11 cellular contexts compared by ENCODE assay signal in the genomic region with DNA sequence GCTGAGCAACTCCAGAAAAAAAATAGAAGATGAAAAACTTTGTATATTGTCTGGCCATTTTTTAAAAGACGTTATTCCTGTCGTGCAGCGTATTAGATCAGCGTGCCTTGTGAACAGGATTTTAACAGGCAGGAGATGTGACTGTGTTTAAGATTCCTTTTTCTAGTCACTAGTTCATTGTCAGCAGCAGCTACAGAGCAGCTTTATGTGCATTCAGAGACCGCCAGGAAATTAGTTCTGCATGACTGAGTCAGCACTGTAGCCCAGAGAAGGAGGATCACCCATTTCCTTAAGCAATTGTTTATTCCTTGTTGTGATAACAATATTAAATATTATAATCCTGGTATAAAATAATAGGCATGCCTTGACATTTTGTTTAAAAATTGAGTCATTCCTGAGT.
DNase-seq lines count a peak whose midpoint lies in the region; ATAC-seq and TF ChIP-seq lines count a peak whose summit lies in the region.
"Had no signal": no experiment of that assay in that cellular context is flagged by ENCODE, and none has a peak within 500 bp of the region (broad histone marks: within the 10 kb centered on the region; RNA-seq: fewer than 3 reads in every experiment).

No MANE protein-coding gene starts in this region.

- H3K27me3 Mint-ChIP-seq in activated T-helper 1 cell treated with anti-CD3 and anti-CD28 coated beads, Interleukin-12 subunit alpha, Interleukin-12 subunit beta, Interleukin-2, Interleukin-4 antibody, amounts not matched to agents 30 ng/mL and 10 ng/mL and 1 ng/mL, durations not matched to agents 14 hours and 24 hours and 36 hours (ENCODE audit: insufficient read depth), result no peaks in the 10 kb centered on the region

- H3K4me3 ChIP-seq in WERI-Rb-1 (ENCODE audit: low read depth, low read length) (peak overlapping the region; percentile 30), mesodermal cell (ENCODE audit: extremely low read depth, insufficient read depth, low read length, poor library complexity, severe bottlenecking) (no peak overlapping the region)

- no peak overlapping the region for H3K27ac Mint-ChIP-seq in activated T-helper 1 cell treated with anti-CD3 and anti-CD28 coated beads, Interleukin-12 subunit alpha, Interleukin-12 subunit beta, Interleukin-2, Interleukin-4 antibody, amounts not matched to agents 30 ng/mL and 10 ng/mL and 1 ng/mL, durations not matched to agents 14 hours and 24 hours and 36 hours

- H3K27me3 ChIP-seq in WERI-Rb-1 (ENCODE audit: insufficient read depth, low read depth, severe bottlenecking), result no peaks in the 10 kb centered on the region

- H3K4me1 ChIP-seq in mesodermal cell (ENCODE audit: control insufficient read depth, insufficient read depth, low read length, poor library complexity, severe bottlenecking), result no peaks in the 10 kb centered on the region
- H3K4me1 ChIP-seq: parathyroid adenoma had no signal

- TF ChIP-seq CTCF in WERI-Rb-1 (IDR thresholded peaks at IDR 0.05; ENCODE audit: low read depth, low read length), result no peak

- H3K9me3 ChIP-seq in WERI-Rb-1 (ENCODE audit: severe bottlenecking) (no peaks in the 10 kb centered on the region), mesodermal cell (ENCODE audit: control insufficient read depth, low read length) (no peaks in the 10 kb centered on the region)

- intact Hi-C loops in activated T-helper 1 cell treated with anti-CD3 and anti-CD28 coated beads, Interleukin-12 subunit alpha, Interleukin-12 subunit beta, Interleukin-2, Interleukin-4 antibody, amounts not matched to agents 30 ng/mL and 10 ng/mL and 1 ng/mL, durations not matched to agents 14 hours and 24 hours and 36 hours (cut with micrococcal nuclease), result no loop called here

- H3K36me3 ChIP-seq in WERI-Rb-1 (no peaks in the 10 kb centered on the region), mesodermal cell (ENCODE audit: control insufficient read depth, insufficient read depth, low read length) (no peaks in the 10 kb centered on the region)

- H3K4me1 Mint-ChIP-seq in activated T-helper 1 cell treated with anti-CD3 and anti-CD28 coated beads, Interleukin-12 subunit alpha, Interleukin-12 subunit beta, Interleukin-2, Interleukin-4 antibody, amounts not matched to agents 30 ng/mL and 10 ng/mL and 1 ng/mL, durations not matched to agents 14 hours and 24 hours and 36 hours (ENCODE audit: low read depth), result no peaks in the 10 kb centered on the region

- DNase-seq in DMS53 treated with DMSO at 0.1 percent for 48 hours (lab: John Stamatoyannopoulos, UW; ENCODE audit: unreplicated experiment), result peak; percentile 73
- peak; percentile 51 to 81 for DNase-seq in NCI-H2081 (lab: John Stamatoyannopoulos, UW)
- DNase-seq in WERI-Rb-1, result peak; percentile 65
- no peak for DNase-seq in stimulated activated CD4-positive, alpha-beta T cell treated with anti-CD3 and anti-CD28 coated beads, Interleukin-15, amount 100 ng/mL, for 24 hours
- no peak for DNase-seq in activated T-helper 1 cell treated with anti-CD3 and anti-CD28 coated beads, Interleukin-12 subunit alpha, Interleukin-12 subunit beta, Interleukin-2, Interleukin-4 antibody, amounts not matched to agents 30 ng/mL and 10 ng/mL and 1 ng/mL, durations not matched to agents 14 hours and 24 hours and 36 hours (ENCODE audit: low spot score)
- DNase-seq in stimulated activated CD4-positive, alpha-beta T cell treated with anti-CD3 and anti-CD28 coated beads, Interleukin-2, amount 100 ng/mL, for 24 hours, result no peak
- DNase-seq: activated CD8-positive, alpha-beta memory T cell treated with anti-CD3 and anti-CD28 coated beads, Interleukin-2, amount 50 U/mL, for 48 hours had no signal

- 28 to 51% methylated on average over 4 to 5 of the region's 5 CpGs for WGBS in mesodermal cell (ENCODE audit: insufficient coverage in 2 of 2), 2 experiments

- H3K27ac ChIP-seq in WERI-Rb-1 (peak overlapping the region; percentile 39), mesodermal cell (ENCODE audit: low read depth, low read length, severe bottlenecking) (peak overlapping the region; percentile 30)
- H3K27ac ChIP-seq: parathyroid adenoma had no signal

- no peaks in the 10 kb centered on the region for H3K9me3 Mint-ChIP-seq in activated T-helper 1 cell treated with anti-CD3 and anti-CD28 coated beads, Interleukin-12 subunit alpha, Interleukin-12 subunit beta, Interleukin-2, Interleukin-4 antibody, amounts not matched to agents 30 ng/mL and 10 ng/mL and 1 ng/mL, durations not matched to agents 14 hours and 24 hours and 36 hours

- ATAC-seq in HG02938 (IDR thresholded peaks at IDR 0.05; ENCODE audit: unreplicated experiment), result no peak
- ATAC-seq: HepG2 had no signal

- H3K4me3 Mint-ChIP-seq in activated T-helper 1 cell treated with anti-CD3 and anti-CD28 coated beads, Interleukin-12 subunit alpha, Interleukin-12 subunit beta, Interleukin-2, Interleukin-4 antibody, amounts not matched to agents 30 ng/mL and 10 ng/mL and 1 ng/mL, durations not matched to agents 14 hours and 24 hours and 36 hours, result no peak overlapping the region

- no peaks in the 10 kb centered on the region for H3K36me3 Mint-ChIP-seq in activated T-helper 1 cell treated with anti-CD3 and anti-CD28 coated beads, Interleukin-12 subunit alpha, Interleukin-12 subunit beta, Interleukin-2, Interleukin-4 antibody, amounts not matched to agents 30 ng/mL and 10 ng/mL and 1 ng/mL, durations not matched to agents 14 hours and 24 hours and 36 hours (ENCODE audit: low read depth)

Comparison
In these comparisons a context has a peak if more than half of its experiments do, and no peak if none do; other contexts are left out.
1. DNase-seq: peak in DMS53 treated with DMSO at 0.1 percent for 48 hours (single experiment), NCI-H2081 (2 of 2) and WERI-Rb-1 (single experiment); none in stimulated activated CD4-positive, alpha-beta T cell treated with anti-CD3 and anti-CD28 coated beads, Interleukin-15, amount 100 ng/mL, for 24 hours (single experiment), activated T-helper 1 cell treated with anti-CD3 and anti-CD28 coated beads, Interleukin-12 subunit alpha, Interleukin-12 subunit beta, Interleukin-2, Interleukin-4 antibody, amounts not matched to agents 30 ng/mL and 10 ng/mL and 1 ng/mL, durations not matched to agents 14 hours and 24 hours and 36 hours (single experiment) and stimulated activated CD4-positive, alpha-beta T cell treated with anti-CD3 and anti-CD28 coated beads, Interleukin-2, amount 100 ng/mL, for 24 hours (0 of 2).